ENCODE assay signal across 8 cellular contexts in the genomic region with DNA sequence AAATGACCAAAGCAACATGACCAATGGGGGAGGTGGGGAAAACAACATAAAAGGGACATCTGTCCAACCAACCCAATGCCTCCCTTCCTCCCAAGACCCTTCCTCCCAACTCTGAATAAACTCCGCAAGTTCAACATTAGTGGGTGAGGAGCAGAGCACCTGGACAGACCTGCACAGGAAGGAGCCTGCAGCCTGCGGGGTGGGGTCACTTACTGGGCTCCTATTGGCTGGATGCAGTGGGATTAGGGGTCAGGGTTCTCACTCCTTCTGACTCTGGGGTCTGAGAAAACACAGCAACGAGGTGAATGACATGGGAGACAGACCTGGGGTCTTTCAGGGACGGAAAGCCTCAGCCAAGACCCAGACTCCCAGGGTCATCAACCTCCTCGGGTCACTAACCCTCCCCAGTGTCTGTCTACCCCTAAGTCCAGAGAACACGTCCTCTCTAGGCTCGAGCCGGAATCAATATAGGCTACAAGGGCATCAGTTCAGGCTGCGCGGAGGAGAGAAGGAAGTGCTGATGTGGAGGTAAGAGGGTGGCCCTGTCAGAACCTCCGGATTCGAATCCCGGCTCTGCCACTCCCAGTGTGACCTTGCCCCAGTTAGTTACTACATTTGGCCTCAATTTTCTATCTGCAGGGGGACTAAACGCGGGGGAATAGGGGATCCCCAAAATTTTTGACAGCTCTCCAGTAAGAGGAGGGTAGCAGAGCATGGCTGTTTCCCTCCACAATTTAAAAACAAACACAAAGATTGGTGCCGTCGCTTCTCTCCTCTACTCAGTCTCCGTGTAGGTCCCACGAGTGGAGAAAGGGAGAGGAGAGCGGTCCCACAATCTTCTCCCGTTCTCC. TPM values are rescaled to one million over a fixed set of nuclear protein-coding genes. Genes with fewer than 3 reads are reported as not detected.
DNase-seq lines count a peak whose midpoint lies in the region; ATAC-seq and TF ChIP-seq lines count a peak whose summit lies in the region.

No MANE protein-coding gene starts in this region.

- 5 to 18% methylated on average over 21 of the region's 21 CpGs for WGBS in sigmoid colon, 2 donors

- H3K9me3 ChIP-seq in HAP-1 (no peaks in the 10 kb centered on the region), sigmoid colon (no peaks in the 10 kb centered on the region)

- H3K4me3 ChIP-seq in HAP-1 (peak overlapping the region; percentile 68), sigmoid colon (peak overlapping the region; percentile 84 to 96 (median 88))

- TF ChIP-seq CTCF in sigmoid colon (IDR thresholded peaks at IDR 0.05) = no peak

- no peak overlapping the region for H3K27ac Mint-ChIP-seq in activated T-cell treated with anti-CD3 and anti-CD28 coated beads, Interleukin-2, amount 50 U/mL, for 72 hours

- TF ChIP-seq POLR2A in sigmoid colon (IDR thresholded peaks at IDR 0.05) = no peak

- in situ Hi-C loops in HAP-1 (cut with MboI; ENCODE audit: low sequenced_read_pairs) = loop anchor here (5.0 kb wide), 1 partner anchor 78 kb away; a partner anchor contains a TSS

- H3K27ac ChIP-seq in sigmoid colon = peak overlapping the region; percentile 93 to 95 (median 93)

- peaks cover 10% of the 10 kb centered on the region for H3K4me1 Mint-ChIP-seq in activated T-cell treated with anti-CD3 and anti-CD28 coated beads, Interleukin-2, amount 50 U/mL, for 72 hours (ENCODE audit: low read depth)

- no peaks in the 10 kb centered on the region for H3K36me3 Mint-ChIP-seq in activated T-cell treated with anti-CD3 and anti-CD28 coated beads, Interleukin-2, amount 50 U/mL, for 72 hours (ENCODE audit: insufficient read depth in 2 of 2)

- no peak for TF ChIP-seq EP300 in sigmoid colon (IDR thresholded peaks at IDR 0.05)

- peak in 1 of 2 experiments; percentile 20 for DNase-seq in HAP-1 (ENCODE audit: low spot score in 2 of 2)
- DNase-seq in activated T-cell treated with anti-CD3 and anti-CD28 coated beads, Interleukin-2, amount 50 U/mL, for 72 hours = peak; percentile 16 to 22
- DNase-seq in left ventricle myocardium superior = peak; percentile 40
- no peak for DNase-seq in sigmoid colon
- DNase-seq in NCI-H345 (lab: John Stamatoyannopoulos, UW) = no peak
- DNase-seq in effector CD8-positive, alpha-beta T cell (lab: John Stamatoyannopoulos, UW) = no peak

- intact Hi-C loops in left ventricle myocardium superior (cut with micrococcal nuclease) (no loop called here), sigmoid colon (cut with DNase I) (loop anchor here (2.0 kb wide), 2 partner anchors 15 to 47 kb away; a partner anchor contains a TSS)

- H3K27me3 ChIP-seq in HAP-1 (ENCODE audit: low read depth) (no peaks in the 10 kb centered on the region), sigmoid colon (no peaks in the 10 kb centered on the region)

- H3K4me3 Mint-ChIP-seq in activated T-cell treated with anti-CD3 and anti-CD28 coated beads, Interleukin-2, amount 50 U/mL, for 72 hours = peak overlapping the region; percentile 85 to 89

- ATAC-seq in activated T-cell treated with anti-CD3 and anti-CD28 coated beads, Interleukin-2, amount 50 U/mL, for 72 hours (replicated peaks in 1 of 2) = peak in 1 of 2 donors; percentile 29
- ATAC-seq in left ventricle myocardium superior = peak; percentile 15
- ATAC-seq in HG03521 (IDR thresholded peaks at IDR 0.05; ENCODE audit: unreplicated experiment) = no peak
- ATAC-seq in GM21737 (IDR thresholded peaks at IDR 0.05; ENCODE audit: unreplicated experiment) = no peak

- peaks cover 19% of the 10 kb centered on the region for H3K27me3 Mint-ChIP-seq in activated T-cell treated with anti-CD3 and anti-CD28 coated beads, Interleukin-2, amount 50 U/mL, for 72 hours (ENCODE audit: low read depth)

- no peaks in the 10 kb centered on the region for H3K9me3 Mint-ChIP-seq in activated T-cell treated with anti-CD3 and anti-CD28 coated beads, Interleukin-2, amount 50 U/mL, for 72 hours

- H3K4me1 ChIP-seq in HAP-1 (peaks cover 5% of the 10 kb centered on the region), sigmoid colon (peaks cover 0 to 43% (median 35%) of the 10 kb centered on the region in 4 donors)

- H3K36me3 ChIP-seq in HAP-1 (replicated peaks) (no peaks in the 10 kb centered on the region; the same call in 1 of the 2 replicates), sigmoid colon (peaks cover 14 to 37% (median 22%) of the 10 kb centered on the region in 4 donors)

RNA-seq across cellular contexts. Expression of a gene that starts 0.8 kb away (rescaled TPM):
- total RNA-seq in activated T-cell treated with anti-CD3 and anti-CD28 coated beads, Interleukin-2, amount 50 U/mL, for 72 hours = 1 to 10 TPM; 4.0 to 6.3 TPM
- total RNA-seq in left ventricle myocardium superior = 315 TPM
- total RNA-seq in sigmoid colon = 100 to 1,000 TPM; 184 to 276 (median 235) TPM
- 100 to 1,000 TPM; 114 to 199 (median 141) TPM for polyA plus RNA-seq in sigmoid colon

RNA-seq across cellular contexts. Expression of a gene that starts 6.0 kb away (rescaled TPM):
- total RNA-seq in activated T-cell treated with anti-CD3 and anti-CD28 coated beads, Interleukin-2, amount 50 U/mL, for 72 hours = not detected
- total RNA-seq in left ventricle myocardium superior (1.2 TPM), sigmoid colon (not detected)
- polyA plus RNA-seq in sigmoid colon = under 1 TPM in 1 of 3 donors, not detected in 2; 0.36 TPM

RNA-seq across cellular contexts. Expression of a gene that starts 10.6 kb away (rescaled TPM):
- total RNA-seq in activated T-cell treated with anti-CD3 and anti-CD28 coated beads, Interleukin-2, amount 50 U/mL, for 72 hours = not detected
- total RNA-seq in left ventricle myocardium superior (not detected), sigmoid colon (not detected)
- not detected for polyA plus RNA-seq in sigmoid colon

RNA-seq across cellular contexts. Expression of a gene that starts 18.1 kb away (rescaled TPM):
- total RNA-seq in activated T-cell treated with anti-CD3 and anti-CD28 coated beads, Interleukin-2, amount 50 U/mL, for 72 hours = not detected
- not detected for total RNA-seq in left ventricle myocardium superior
- not detected for total RNA-seq in sigmoid colon
- under 1 TPM in 1 of 3 donors, not detected in 2; 0.10 TPM for polyA plus RNA-seq in sigmoid colon

RNA-seq across cellular contexts. Expression of a gene that starts 24.9 kb away (rescaled TPM):
- total RNA-seq in activated T-cell treated with anti-CD3 and anti-CD28 coated beads, Interleukin-2, amount 50 U/mL, for 72 hours = under 1 TPM; 0.58 to 0.96 TPM
- total RNA-seq in left ventricle myocardium superior (not detected), sigmoid colon (not detected)
- 1 to 10 TPM in 1 of 3 donors, not detected in 2; 1.2 TPM for polyA plus RNA-seq in sigmoid colon

Comparison
In these comparisons a context has a peak if more than half of its experiments do, and no peak if none do; other contexts are left out.
1. DNase-seq: peak in activated T-cell treated with anti-CD3 and anti-CD28 coated beads, Interleukin-2, amount 50 U/mL, for 72 hours (2 of 2) and left ventricle myocardium superior (single experiment); none in sigmoid colon (single experiment), NCI-H345 (single experiment) and effector CD8-positive, alpha-beta T cell (single experiment).
2. RNA of a gene that starts 0.8 kb away (total RNA-seq): 315 TPM in left ventricle myocardium superior (single experiment) and 184 to 276 TPM in sigmoid colon; 4.0 to 6.3 TPM in activated T-cell treated with anti-CD3 and anti-CD28 coated beads, Interleukin-2, amount 50 U/mL, for 72 hours; every median in the first group is over 10 times any median in the second.